ENCODE assay signal across 20 cellular contexts in the genomic region with DNA sequence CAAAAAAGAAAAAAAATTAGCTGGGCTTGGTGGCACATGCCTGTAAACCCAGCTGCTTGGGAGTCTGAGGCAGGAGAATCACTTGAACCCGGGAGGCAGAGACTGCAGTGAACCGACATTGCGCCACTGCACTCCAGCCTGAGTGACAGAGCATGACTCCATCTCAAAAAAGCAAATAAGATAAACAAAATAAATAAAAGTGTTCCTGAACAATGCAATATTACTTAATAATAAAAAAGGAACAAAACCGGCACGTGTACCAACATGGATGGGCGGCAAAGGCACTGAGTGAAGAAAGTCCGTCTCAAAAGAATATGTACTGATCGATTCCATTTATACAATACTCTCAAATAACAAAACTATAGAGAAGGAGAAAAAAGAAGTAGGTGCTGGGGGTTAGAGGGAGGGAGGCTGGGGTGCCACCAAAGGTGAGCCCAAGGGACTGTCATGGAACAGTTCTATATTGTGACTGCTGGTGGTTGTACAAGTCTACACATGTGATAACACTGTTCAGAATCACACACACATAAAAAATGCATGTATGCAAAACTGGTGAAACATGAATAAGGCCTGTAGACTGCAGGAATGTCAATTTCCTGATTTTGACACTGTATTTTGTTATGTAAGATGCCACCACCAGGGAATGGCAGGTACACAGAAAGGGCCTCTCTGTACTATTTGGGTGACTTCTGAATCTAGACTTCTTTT. TPM values are rescaled to one million over a fixed set of nuclear protein-coding genes. Genes with fewer than 3 reads are reported as not detected.
"Had no signal": no experiment of that assay in that cellular context is flagged by ENCODE, and none has a peak within 500 bp of the region (broad histone marks: within the 10 kb centered on the region; RNA-seq: fewer than 3 reads in every experiment).

No MANE protein-coding gene starts in this region.

- H3K36me3 Mint-ChIP-seq: memory B cell; naive B cell; natural killer cell treated with Interleukin-12 subunit alpha and Interleukin-12 subunit beta and Interleukin-15 and Interleukin-18, amount 100 ng/mL, for 72 hours had no signal

- H3K4me1 ChIP-seq: neural progenitor cell, psoas muscle, sigmoid colon had no signal

- ATAC-seq: left ventricle myocardium superior; mucosa of descending colon; natural killer cell treated with Interleukin-12 subunit alpha and Interleukin-12 subunit beta and Interleukin-15 and Interleukin-18, amount 100 ng/mL, for 72 hours; psoas muscle; right cardiac atrium; stimulated activated naive CD8-positive, alpha-beta T cell treated with anti-CD3 and anti-CD28 coated beads, Interleukin-15, amount 100 ng/mL, for 72 hours had no signal

- H3K9me3 ChIP-seq: esophagus squamous epithelium, lower lobe of right lung, mucosa of descending colon, psoas muscle, sigmoid colon, thyroid gland, vagina had no signal

- H3K27me3 Mint-ChIP-seq: memory B cell; naive B cell; natural killer cell treated with Interleukin-12 subunit alpha and Interleukin-12 subunit beta and Interleukin-15 and Interleukin-18, amount 100 ng/mL, for 72 hours; stimulated activated naive CD8-positive, alpha-beta T cell treated with anti-CD3 and anti-CD28 coated beads, Interleukin-15, amount 100 ng/mL, for 72 hours had no signal

- H3K27me3 ChIP-seq: dorsolateral prefrontal cortex, esophagus squamous epithelium, neural progenitor cell, sigmoid colon, thyroid gland, vagina had no signal

- H3K4me3 ChIP-seq: dorsolateral prefrontal cortex, esophagus squamous epithelium, lower lobe of right lung, mucosa of descending colon, neural progenitor cell, psoas muscle, sigmoid colon, thyroid gland, vagina had no signal

- H3K9me3 Mint-ChIP-seq: stimulated activated naive CD8-positive, alpha-beta T cell treated with anti-CD3 and anti-CD28 coated beads, Interleukin-15, amount 100 ng/mL, for 72 hours had no signal

- H3K4me3 Mint-ChIP-seq: memory B cell; natural killer cell treated with Interleukin-12 subunit alpha and Interleukin-12 subunit beta and Interleukin-15 and Interleukin-18, amount 100 ng/mL, for 72 hours; neural progenitor cell; stimulated activated naive CD8-positive, alpha-beta T cell treated with anti-CD3 and anti-CD28 coated beads, Interleukin-15, amount 100 ng/mL, for 72 hours had no signal

- H3K27ac Mint-ChIP-seq: memory B cell; naive B cell; natural killer cell treated with Interleukin-12 subunit alpha and Interleukin-12 subunit beta and Interleukin-15 and Interleukin-18, amount 100 ng/mL, for 72 hours; neural progenitor cell; stimulated activated naive CD8-positive, alpha-beta T cell treated with anti-CD3 and anti-CD28 coated beads, Interleukin-15, amount 100 ng/mL, for 72 hours had no signal

- H3K4me1 Mint-ChIP-seq: memory B cell; naive B cell; stimulated activated naive CD8-positive, alpha-beta T cell treated with anti-CD3 and anti-CD28 coated beads, Interleukin-15, amount 100 ng/mL, for 72 hours had no signal

- H3K36me3 ChIP-seq: esophagus squamous epithelium, lower lobe of right lung, neural progenitor cell, sigmoid colon, thyroid gland, vagina had no signal

- H3K27ac ChIP-seq: dorsolateral prefrontal cortex, esophagus squamous epithelium, lower lobe of right lung, neural progenitor cell, psoas muscle, sigmoid colon, thyroid gland, vagina had no signal

- DNase-seq: dorsolateral prefrontal cortex; effector CD4-positive, alpha-beta T cell; esophagus squamous epithelium; left ventricle myocardium superior; lower lobe of right lung; mucosa of descending colon; naive B cell; psoas muscle; right cardiac atrium; sigmoid colon; stimulated activated CD4-positive, alpha-beta T cell treated with anti-CD3 and anti-CD28 coated beads, Interleukin-2, amount 100 ng/mL, for 48 hours; stimulated activated CD8-positive, alpha-beta memory T cell treated with anti-CD3 and anti-CD28 coated beads, Interleukin-4, amount 100 ng/mL, for 48 hours; stimulated activated naive CD4-positive, alpha-beta T cell; stimulated activated naive CD8-positive, alpha-beta T cell treated with anti-CD3 and anti-CD28 coated beads, Interleukin-15, amount 100 ng/mL, for 72 hours; thyroid gland; trophoblast cell had no signal

RNA-seq across cellular contexts. Expression of gene MYO10, which starts 15.8 kb away (rescaled TPM):
- total RNA-seq: natural killer cell treated with Interleukin-12 subunit alpha and Interleukin-12 subunit beta and Interleukin-15 and Interleukin-18, amount 100 ng/mL, for 72 hours had no signal
